Comparison of ENCODE assay signal across 8 cellular contexts in genomic region chr4:6250235-6250983, GRCh38. TPM values are rescaled to one million over a fixed set of nuclear protein-coding genes. Genes with fewer than 3 reads are reported as not detected.
DNase-seq lines count a peak whose midpoint lies in the region; ATAC-seq and TF ChIP-seq lines count a peak whose summit lies in the region.

No MANE protein-coding gene starts in this region.

- DNase-seq in EH (ENCODE audit: low read depth) (peak; percentile 64), MV-4-11 (lab: John Stamatoyannopoulos, UW) (peak; percentile 36), SKM-1 treated with dmso at 0.1 percent for 144 hours (lab: John Stamatoyannopoulos, UW; ENCODE audit: unreplicated experiment) (peak; percentile 44), erythroblast (lab: John Stamatoyannopoulos, UW) (peak; percentile 49 to 77), naive B cell (peak; percentile 50), HK-2 (ENCODE audit: unreplicated experiment) (no peak)

- no peak for TF ChIP-seq POLR2A in erythroblast (IDR thresholded peaks at IDR 0.05; ENCODE audit: low read length)

- peaks cover 0 to 5% (median 0%) of the 10 kb centered on the region in 7 donors for H3K9me3 Mint-ChIP-seq in naive B cell

- peak; percentile 81 for TF ChIP-seq CTCF in 22Rv1 (IDR thresholded peaks at IDR 0.05)

- ATAC-seq in naive B cell (ENCODE audit: low read depth in 2 of 2): peak; percentile 25 to 32
- ATAC-seq in HG02870 (IDR thresholded peaks at IDR 0.05; ENCODE audit: unreplicated experiment): no peak

- peaks cover 22 to 41% (median 40%) of the 10 kb centered on the region in 3 donors for H3K27me3 Mint-ChIP-seq in naive B cell

- H3K4me3 Mint-ChIP-seq in naive B cell: no peak overlapping the region

- H3K27ac ChIP-seq in 22Rv1: no peak overlapping the region

- H3K36me3 Mint-ChIP-seq in naive B cell: peaks cover 0 to 6% of the 10 kb centered on the region in 2 donors

- H3K4me1 Mint-ChIP-seq in naive B cell: peaks cover 4 to 6% (median 4%) of the 10 kb centered on the region in 3 donors

- peak overlapping the region in 1 of 6 donors; percentile 34 for H3K27ac Mint-ChIP-seq in naive B cell

RNA-seq across cellular contexts. Expression of gene WFS1, which starts 19.2 kb away (rescaled TPM):
- 1 to 10 TPM; 1.5 to 6.0 (median 3.1) TPM for polyA plus RNA-seq in naive B cell (ENCODE audit: low read depth in 6 of 6)

RNA-seq across cellular contexts. Expression of gene JAKMIP1, which starts 50.1 kb away (rescaled TPM):
- not detected for polyA plus RNA-seq in naive B cell (ENCODE audit: low read depth in 6 of 6)
